Comparison of ENCODE assay signal across 1 cellular context in genomic region chr9:35079426-35080341, GRCh38.
A peak's percentile ranks its signal among the peaks of the same experiment; 100 is the strongest.
TF ChIP-seq lines count a peak whose summit lies in the region.

TSS of gene FANCG (minus strand) at chr9:35079942. CDS start at chr9:35079524, 418 bp downstream.

TF ChIP-seq in HepG2, 621 proteins besides CTCF, POLR2A, EP300 and RAD21 (continued from another document and continues in another):
- TF ChIP-seq JUN (CRISPR knock-in tag; IDR thresholded peaks at IDR 0.05) (no peak), HOXA7 (CRISPR knock-in tag; IDR thresholded peaks at IDR 0.05) (no peak), TFDP2 (CRISPR knock-in tag; IDR thresholded peaks at IDR 0.05) (peak; percentile 97), NFATC3 (CRISPR knock-in tag; IDR thresholded peaks at IDR 0.05) (no peak), ZNF18 (CRISPR knock-in tag; IDR thresholded peaks at IDR 0.05; ENCODE audit: insufficient replicate concordance) (no peak), ZNF800 (CRISPR knock-in tag; IDR thresholded peaks at IDR 0.05) (no peak), THAP7 (CRISPR knock-in tag; IDR thresholded peaks at IDR 0.05) (no peak), SRSF9 (IDR thresholded peaks at IDR 0.05; ENCODE audit: borderline replicate concordance, insufficient read depth, low read depth, low read length, poor library complexity, severe bottlenecking) (no peak), SIX1 (CRISPR knock-in tag; IDR thresholded peaks at IDR 0.05; ENCODE audit: borderline replicate concordance) (peak; percentile 93; the same call in 1 of the 2 replicates), ZSCAN31 (CRISPR knock-in tag; IDR thresholded peaks at IDR 0.05; ENCODE audit: low read depth) (peak; percentile 66; the same call in 1 of the 2 replicates), TFE3 (CRISPR knock-in tag; IDR thresholded peaks at IDR 0.05) (peak; percentile 53; the same call in 1 of the 2 replicates), MTF2 (CRISPR knock-in tag; IDR thresholded peaks at IDR 0.05; ENCODE audit: borderline replicate concordance) (0 out of 2 replicates have a peak, but pooled peaks have one; percentile 51), PBX3 (CRISPR knock-in tag; IDR thresholded peaks at IDR 0.05; ENCODE audit: borderline replicate concordance) (no peak), RBM39 (IDR thresholded peaks at IDR 0.05; ENCODE audit: low read depth, low read length, poor library complexity, severe bottlenecking) (peak; percentile 28), HNF1A (IDR thresholded peaks at IDR 0.05; ENCODE audit: low read depth) (no peak), HNF1A (CRISPR knock-in tag; IDR thresholded peaks at IDR 0.05; ENCODE audit: borderline replicate concordance) (peak; percentile 37; the same call in 1 of the 2 replicates), STAT6 (CRISPR knock-in tag; IDR thresholded peaks at IDR 0.05; ENCODE audit: borderline replicate concordance) (no peak), RFXAP (CRISPR knock-in tag; IDR thresholded peaks at IDR 0.05; ENCODE audit: borderline replicate concordance) (peak; percentile 24; the same call in 1 of the 2 replicates), ZNF513 (CRISPR knock-in tag; conservative IDR thresholded peaks at IDR 0.05) (no peak), MIXL1 (CRISPR knock-in tag; IDR thresholded peaks at IDR 0.05) (no peak), MEIS2 (CRISPR knock-in tag; IDR thresholded peaks at IDR 0.05) (no peak), ZNF609 (CRISPR knock-in tag; IDR thresholded peaks at IDR 0.05; ENCODE audit: borderline replicate concordance) (no peak)
